ENCODE assay signal across 1 cellular context in the genomic region with DNA sequence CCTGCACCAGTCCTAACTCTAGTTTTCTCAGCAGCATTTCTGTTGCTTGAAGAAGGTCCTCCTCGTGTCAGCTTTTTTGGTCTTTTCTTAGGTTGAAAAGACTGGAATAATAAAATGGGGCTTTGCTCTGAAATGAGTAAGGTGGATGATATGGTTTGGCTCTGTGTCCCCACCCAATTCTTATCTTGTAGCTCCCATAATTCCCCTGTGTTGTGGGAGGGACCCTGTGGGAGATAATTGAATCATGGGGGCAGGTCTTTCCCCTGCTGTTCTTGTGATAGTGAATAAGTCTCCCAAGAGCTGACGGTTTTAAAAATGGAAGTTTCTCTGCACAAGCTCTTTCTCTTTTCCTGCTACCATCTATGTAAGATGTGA.
TF ChIP-seq lines count a peak whose summit lies in the region.

No MANE protein-coding gene starts in this region.

TF ChIP-seq in K562, 482 proteins besides CTCF, POLR2A, EP300 and RAD21 (continued from another document and continues in another):
- TF ChIP-seq, protein P1, sequence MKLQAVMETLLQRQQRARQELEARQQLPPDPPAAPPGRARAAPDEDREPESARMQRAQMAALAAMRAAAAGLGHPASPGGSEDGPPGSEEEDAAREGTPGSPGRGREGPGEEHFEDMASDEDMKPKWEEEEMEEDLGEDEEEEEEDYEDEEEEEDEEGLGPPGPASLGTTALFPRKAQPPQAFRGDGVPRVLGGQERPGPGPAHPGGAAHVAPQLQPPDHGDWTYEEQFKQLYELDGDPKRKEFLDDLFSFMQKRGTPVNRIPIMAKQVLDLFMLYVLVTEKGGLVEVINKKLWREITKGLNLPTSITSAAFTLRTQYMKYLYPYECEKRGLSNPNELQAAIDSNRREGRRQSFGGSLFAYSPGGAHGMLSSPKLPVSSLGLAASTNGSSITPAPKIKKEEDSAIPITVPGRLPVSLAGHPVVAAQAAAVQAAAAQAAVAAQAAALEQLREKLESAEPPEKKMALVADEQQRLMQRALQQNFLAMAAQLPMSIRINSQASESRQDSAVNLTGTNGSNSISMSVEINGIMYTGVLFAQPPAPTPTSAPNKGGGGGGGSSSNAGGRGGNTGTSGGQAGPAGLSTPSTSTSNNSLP (IDR thresholded peaks at IDR 0.05; ENCODE audit: borderline replicate concordance, low read depth, low read length) = peak; percentile 58; the same call in 1 of the 2 replicates
- TF ChIP-seq NFATC3 (IDR thresholded peaks at IDR 0.05) (no peak), RBM14 (IDR thresholded peaks at IDR 0.05; ENCODE audit: borderline replicate concordance, insufficient read depth, low read depth, low read length) (no peak), PCBP2 (IDR thresholded peaks at IDR 0.05; ENCODE audit: low read depth, low read length, poor library complexity, severe bottlenecking) (no peak), CBX3 (IDR thresholded peaks at IDR 0.05; ENCODE audit: borderline replicate concordance in 1 of 2, low read length in 2 of 2) (no peak), ELF4 (CRISPR knock-in tag; IDR thresholded peaks at IDR 0.05) (no peak), PHF8 (IDR thresholded peaks at IDR 0.05; ENCODE audit: borderline replicate concordance, low read length) (no peak), RERE (CRISPR knock-in tag; IDR thresholded peaks at IDR 0.05; ENCODE audit: borderline replicate concordance) (no peak), CREBBP (IDR thresholded peaks at IDR 0.05; ENCODE audit: low read depth, low read length) (no peak), SOX6 (IDR thresholded peaks at IDR 0.05) (peak; percentile 33; the same call in 1 of the 2 replicates), GTF2F1 (IDR thresholded peaks at IDR 0.05; ENCODE audit: low read depth, low read length) (no peak), TCF3 (CRISPR knock-in tag; IDR thresholded peaks at IDR 0.05) (peak; percentile 25; the same call in 1 of the 2 replicates), SMARCB1 (IDR thresholded peaks at IDR 0.05; ENCODE audit: insufficient read length, low read depth) (no peak), FOXK2 (conservative IDR thresholded peaks at IDR 0.05 in 1 of 2, IDR thresholded peaks at IDR 0.05 in 1 of 2; ENCODE audit: low read depth in 2 of 2) (0 out of 4 replicates have a peak, but pooled peaks of 1 of the 2 experiments have one; percentile 23), SRSF9 (IDR thresholded peaks at IDR 0.05; ENCODE audit: borderline replicate concordance, low read depth, low read length) (no peak), ZBTB17 (CRISPR knock-in tag; IDR thresholded peaks at IDR 0.05) (no peak), SAP30 (IDR thresholded peaks at IDR 0.05; ENCODE audit: borderline replicate concordance, insufficient read depth, low read depth, low read length, poor library complexity, severe bottlenecking) (no peak), KDM2B (CRISPR knock-in tag; IDR thresholded peaks at IDR 0.05) (no peak), SRF (CRISPR knock-in tag; IDR thresholded peaks at IDR 0.05) (0 out of 4 replicates have a peak, but pooled peaks of 1 of the 2 experiments have one; percentile 35), ZNF561 (CRISPR knock-in tag; conservative IDR thresholded peaks at IDR 0.05) (no peak), ETS1 (conservative IDR thresholded peaks at IDR 0.05; ENCODE audit: control insufficient read depth, low read depth, low read length) (no peak), ARID1B (IDR thresholded peaks at IDR 0.05) (peak; percentile 48; the same call in 1 of the 2 replicates), KHSRP (IDR thresholded peaks at IDR 0.05) (no peak), KDM4B (IDR thresholded peaks at IDR 0.05; ENCODE audit: borderline replicate concordance in 2 of 2, low read depth in 1 of 2) (no peak), ARNT (IDR thresholded peaks at IDR 0.05) (no peak), TARDBP (IDR thresholded peaks at IDR 0.05) (no peak), ZC3H4 (CRISPR knock-in tag; IDR thresholded peaks at IDR 0.05; ENCODE audit: borderline replicate concordance) (no peak), CBFA2T2 (conservative IDR thresholded peaks at IDR 0.05) (0 out of 2 replicates have a peak, but pooled peaks have one; percentile 21), ZNF324 (CRISPR knock-in tag; IDR thresholded peaks at IDR 0.05) (no peak), ZNF699 (CRISPR knock-in tag; IDR thresholded peaks at IDR 0.05; ENCODE audit: insufficient replicate concordance) (no peak), CREB5 (CRISPR knock-in tag; IDR thresholded peaks at IDR 0.05) (no peak), HMGN3 (IDR thresholded peaks at IDR 0.05; ENCODE audit: borderline replicate concordance, extremely low read depth, insufficient read length, low read depth, low read length) (no peak), HNRNPH1 (optimal IDR thresholded peaks at IDR 0.05; ENCODE audit: low read depth, low read length) (no peak), EP400 (IDR thresholded peaks at IDR 0.05) (peak; percentile 50; the same call in 1 of the 2 replicates), LCOR (CRISPR knock-in tag; IDR thresholded peaks at IDR 0.05) (no peak), TGIF2 (CRISPR knock-in tag; IDR thresholded peaks at IDR 0.05) (no peak), MYC (IDR thresholded peaks at IDR 0.05; ENCODE audit: low read depth, low read length) (peak; percentile 30), MYC (CRISPR knock-in tag; IDR thresholded peaks at IDR 0.05; ENCODE audit: borderline replicate concordance, low read depth) (no peak), POLR2G (IDR thresholded peaks at IDR 0.05; ENCODE audit: low read depth, low read length) (no peak)
- TF ChIP-seq, protein P2, sequence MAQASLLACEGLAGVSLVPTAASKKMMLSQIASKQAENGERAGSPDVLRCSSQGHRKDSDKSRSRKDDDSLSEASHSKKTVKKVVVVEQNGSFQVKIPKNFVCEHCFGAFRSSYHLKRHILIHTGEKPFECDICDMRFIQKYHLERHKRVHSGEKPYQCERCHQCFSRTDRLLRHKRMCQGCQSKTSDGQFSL (CRISPR knock-in tag; IDR thresholded peaks at IDR 0.05) = no peak
- TF ChIP-seq, protein P2 (tag; IDR thresholded peaks at IDR 0.05) = no peak
- TF ChIP-seq, protein P3, sequence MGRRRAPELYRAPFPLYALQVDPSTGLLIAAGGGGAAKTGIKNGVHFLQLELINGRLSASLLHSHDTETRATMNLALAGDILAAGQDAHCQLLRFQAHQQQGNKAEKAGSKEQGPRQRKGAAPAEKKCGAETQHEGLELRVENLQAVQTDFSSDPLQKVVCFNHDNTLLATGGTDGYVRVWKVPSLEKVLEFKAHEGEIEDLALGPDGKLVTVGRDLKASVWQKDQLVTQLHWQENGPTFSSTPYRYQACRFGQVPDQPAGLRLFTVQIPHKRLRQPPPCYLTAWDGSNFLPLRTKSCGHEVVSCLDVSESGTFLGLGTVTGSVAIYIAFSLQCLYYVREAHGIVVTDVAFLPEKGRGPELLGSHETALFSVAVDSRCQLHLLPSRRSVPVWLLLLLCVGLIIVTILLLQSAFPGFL (CRISPR knock-in tag; IDR thresholded peaks at IDR 0.05) = no peak
- TF ChIP-seq, protein P4, sequence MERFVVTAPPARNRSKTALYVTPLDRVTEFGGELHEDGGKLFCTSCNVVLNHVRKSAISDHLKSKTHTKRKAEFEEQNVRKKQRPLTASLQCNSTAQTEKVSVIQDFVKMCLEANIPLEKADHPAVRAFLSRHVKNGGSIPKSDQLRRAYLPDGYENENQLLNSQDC (CRISPR knock-in tag; IDR thresholded peaks at IDR 0.05) = 0 out of 2 replicates have a peak, but pooled peaks have one; percentile 32
